In genomic region chr6:148508401-148509151, GRCh38 we compare ENCODE assay signal across 8 cellular contexts.
DNase-seq lines count a peak whose midpoint lies in the region; ATAC-seq lines count a peak whose summit lies in the region.

No MANE protein-coding gene starts in this region.

- H3K9me3 Mint-ChIP-seq in activated naive CD4-positive, alpha-beta T cell treated with anti-CD3 and anti-CD28 coated beads, Interleukin-2, amount 10 ng/mL, durations not matched to agents 7 days and 5 days: no peaks in the 10 kb centered on the region

- peak; percentile 16 for ATAC-seq in left lobe of liver
- no peak for ATAC-seq in GM18907 (IDR thresholded peaks at IDR 0.05; ENCODE audit: unreplicated experiment)

- H3K4me3 Mint-ChIP-seq in activated naive CD4-positive, alpha-beta T cell treated with anti-CD3 and anti-CD28 coated beads, Interleukin-2, amount 10 ng/mL, durations not matched to agents 7 days and 5 days: no peak overlapping the region

- no peaks in the 10 kb centered on the region for H3K36me3 Mint-ChIP-seq in activated naive CD4-positive, alpha-beta T cell treated with anti-CD3 and anti-CD28 coated beads, Interleukin-2, amount 10 ng/mL, durations not matched to agents 7 days and 5 days

- no peaks in the 10 kb centered on the region for H3K4me1 Mint-ChIP-seq in activated naive CD4-positive, alpha-beta T cell treated with anti-CD3 and anti-CD28 coated beads, Interleukin-2, amount 10 ng/mL, durations not matched to agents 7 days and 5 days

- CTCF ChIA-PET in activated naive CD4-positive, alpha-beta T cell treated with anti-CD3 and anti-CD28 coated beads, Interleukin-2, amount 10 ng/mL, durations not matched to agents 7 days and 5 days (lab: Charles Lee): no interaction called here

- peaks cover 29% of the 10 kb centered on the region for H3K27me3 Mint-ChIP-seq in activated naive CD4-positive, alpha-beta T cell treated with anti-CD3 and anti-CD28 coated beads, Interleukin-2, amount 10 ng/mL, durations not matched to agents 7 days and 5 days

- no peak overlapping the region for H3K27ac Mint-ChIP-seq in activated naive CD4-positive, alpha-beta T cell treated with anti-CD3 and anti-CD28 coated beads, Interleukin-2, amount 10 ng/mL, durations not matched to agents 7 days and 5 days

- DNase-seq in M059J (ENCODE audit: low read depth) (peak; percentile 78), dedifferentiated amniotic fluid mesenchymal stem cell (ENCODE audit: extremely low spot score) (peak; percentile 63), left lobe of liver (ENCODE audit: low spot score) (no peak), superior temporal gyrus (ENCODE audit: extremely low spot score) (peak; percentile 79), HuH-7.5 (ENCODE audit: low spot score) (no peak), NCI-H2196 treated with DMSO at 0.1 percent for 48 hours (lab: John Stamatoyannopoulos, UW; ENCODE audit: unreplicated experiment) (no peak)
- DNase-seq in activated naive CD4-positive, alpha-beta T cell treated with anti-CD3 and anti-CD28 coated beads, Interleukin-2, amount 10 ng/mL, durations not matched to agents 7 days and 5 days: no peak

Comparison
In these comparisons a context has a peak if more than half of its experiments do, and no peak if none do; other contexts are left out.
1. DNase-seq: peak in M059J (single experiment), dedifferentiated amniotic fluid mesenchymal stem cell (single experiment) and superior temporal gyrus (single experiment); none in left lobe of liver (single experiment), HuH-7.5 (single experiment), NCI-H2196 treated with DMSO at 0.1 percent for 48 hours (single experiment) and activated naive CD4-positive, alpha-beta T cell treated with anti-CD3 and anti-CD28 coated beads, Interleukin-2, amount 10 ng/mL, durations not matched to agents 7 days and 5 days (single experiment).